ENCODE assay signal across 8 cellular contexts in genomic region chr17:31495049-31495885, GRCh38.
A peak's percentile ranks its signal among the peaks of the same experiment; 100 is the strongest.
DNase-seq lines count a peak whose midpoint lies in the region; ATAC-seq lines count a peak whose summit lies in the region.
"Had no signal": no experiment of that assay in that cellular context is flagged by ENCODE, and none has a peak within 500 bp of the region (broad histone marks: within the 10 kb centered on the region; RNA-seq: fewer than 3 reads in every experiment).

No MANE protein-coding gene starts in this region.

- no peaks in the 10 kb centered on the region for H3K27me3 ChIP-seq in rectal smooth muscle tissue (ENCODE audit: control insufficient read depth, insufficient read depth, low read length)

- H3K36me3 ChIP-seq in rectal smooth muscle tissue (ENCODE audit: control insufficient read depth, insufficient read depth, low read length): no peaks in the 10 kb centered on the region

- H3K4me1 ChIP-seq in rectal smooth muscle tissue (ENCODE audit: control insufficient read depth, insufficient read depth, low read length): no peaks in the 10 kb centered on the region

- H3K9ac ChIP-seq in rectal smooth muscle tissue (ENCODE audit: low read length): no peak overlapping the region

- H3K27ac ChIP-seq in rectal smooth muscle tissue (ENCODE audit: low read depth, low read length): peak overlapping the region; percentile 6
- H3K27ac ChIP-seq: psoas muscle had no signal

- DNase-seq in NCI-H2171 treated with DMSO at 0.1 percent for 48 hours (lab: John Stamatoyannopoulos, UW) (peak; percentile 76), foreskin melanocyte (no peak)
- DNase-seq in central memory CD8-positive, alpha-beta T cell (ENCODE audit: low spot score in 2 of 2): no peak

- H3K4me3 Mint-ChIP-seq in central memory CD8-positive, alpha-beta T cell: peak overlapping the region; percentile 59

- peak overlapping the region; percentile 31 for H3K4me3 ChIP-seq in rectal smooth muscle tissue (ENCODE audit: low read length)
- H3K4me3 ChIP-seq: psoas muscle had no signal

- peak overlapping the region; percentile 90 for H3K27ac Mint-ChIP-seq in central memory CD8-positive, alpha-beta T cell (ENCODE audit: low read depth)

- H3K4me1 Mint-ChIP-seq in central memory CD8-positive, alpha-beta T cell: peaks cover 73% of the 10 kb centered on the region

- H3K9me3 Mint-ChIP-seq in central memory CD8-positive, alpha-beta T cell: no peaks in the 10 kb centered on the region

- H3K36me3 Mint-ChIP-seq in central memory CD8-positive, alpha-beta T cell (ENCODE audit: insufficient read depth): peaks cover 1% of the 10 kb centered on the region

- ATAC-seq in GM18867 (IDR thresholded peaks at IDR 0.05; ENCODE audit: unreplicated experiment): peak; percentile 22
- no peak for ATAC-seq in central memory CD8-positive, alpha-beta T cell (replicated peaks; ENCODE audit: extremely low read depth, poor library complexity, severe bottlenecking)
- ATAC-seq in GM21367 (IDR thresholded peaks at IDR 0.05; ENCODE audit: unreplicated experiment): no peak
- no peak for ATAC-seq in HG02763 (IDR thresholded peaks at IDR 0.05; ENCODE audit: unreplicated experiment)
- ATAC-seq: psoas muscle had no signal

- H3K27me3 Mint-ChIP-seq in central memory CD8-positive, alpha-beta T cell: no peaks in the 10 kb centered on the region
